In the genomic region with DNA sequence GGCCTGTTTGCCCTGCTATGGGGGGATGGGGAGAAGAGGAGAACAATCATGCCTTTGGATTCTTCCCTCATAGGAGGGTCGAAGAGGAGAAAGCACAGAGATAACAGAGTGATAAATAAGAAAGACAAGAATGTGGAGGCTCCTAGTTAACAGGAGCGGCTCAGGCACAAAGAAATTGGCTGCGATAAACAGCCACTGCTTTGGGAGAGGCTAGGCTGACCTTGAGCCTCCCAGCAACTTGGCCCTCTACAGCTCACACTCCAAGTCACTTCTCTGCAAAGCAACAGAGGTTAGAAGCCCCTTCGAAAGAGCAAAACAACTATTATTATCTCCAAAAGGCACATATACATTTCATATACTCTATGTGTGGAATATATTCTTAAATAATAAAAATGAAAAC, we compare ENCODE assay signal across 29 cellular contexts.
"Had no signal": no experiment of that assay in that cellular context is flagged by ENCODE, and none has a peak within 500 bp of the region (broad histone marks: within the 10 kb centered on the region; RNA-seq: fewer than 3 reads in every experiment).

No MANE protein-coding gene starts in this region.

- FAIRE-seq: astrocyte, bronchial epithelial cell had no signal

- H3K27me3 Mint-ChIP-seq: activated naive CD8-positive, alpha-beta T cell treated with anti-CD3 and anti-CD28 coated beads, Interleukin-2, amount 10 ng/mL, durations not matched to agents 7 days and 5 days; activated T-cell treated with anti-CD3 and anti-CD28 coated beads, Interleukin-2, amount 50 U/mL, for 24 hours had no signal

- H3K9me3 ChIP-seq: esophagus muscularis mucosa, gastrocnemius medialis had no signal

- DNase-seq: activated CD4-positive, alpha-beta memory T cell treated with anti-CD3 and anti-CD28 coated beads, Interleukin-2, amount 10 ng/mL, durations not matched to agents 7 days and 5 days; activated CD4-positive, alpha-beta T cell treated with anti-CD3 and anti-CD28 coated beads for 4 hours; activated CD4-positive, alpha-beta T cell treated with anti-CD3 and anti-CD28 coated beads, Interleukin-2, amount 10 ng/mL, durations not matched to agents 7 days and 5 days; activated CD4-positive, alpha-beta T cell treated with anti-CD3 and anti-CD28 coated beads, Interleukin-2, amount 50 U/mL, for 4 hours; activated CD4-positive, CD25-positive, alpha-beta regulatory T cell; activated CD4-positive, CD25-positive, alpha-beta regulatory T cell treated with anti-CD3 and anti-CD28 coated beads, Interleukin-2, amount 50 U/mL, for 72 hours; activated CD8-positive, alpha-beta memory T cell treated with anti-CD3 and anti-CD28 coated beads, Interleukin-2, amount 50 U/mL, for 48 hours; activated gamma-delta T cell; activated naive CD4-positive, alpha-beta T cell; activated naive CD4-positive, alpha-beta T cell treated with anti-CD3 and anti-CD28 coated beads, Interleukin-2, amount 10 ng/mL, durations not matched to agents 7 days and 5 days; activated naive CD8-positive, alpha-beta T cell treated with anti-CD3 and anti-CD28 coated beads, Interleukin-2, amount 10 ng/mL, durations not matched to agents 7 days and 5 days; activated T-cell treated with anti-CD3 and anti-CD28 coated beads for 4 hours; activated T-cell treated with anti-CD3 and anti-CD28 coated beads, Interleukin-2, amount 50 U/mL, for 24 hours; activated T-cell treated with anti-CD3 and anti-CD28 coated beads, Interleukin-2, amount 50 U/mL, for 72 hours; amniotic stem cell; brain microvascular endothelial cell; dorsolateral prefrontal cortex; effector memory CD4-positive, alpha-beta T cell; erythroblast; foreskin keratinocyte; gastrocnemius medialis; T-helper 2 cell had no signal

- H3K4me1 Mint-ChIP-seq: activated CD4-positive, alpha-beta memory T cell treated with anti-CD3 and anti-CD28 coated beads, Interleukin-2, amount 10 ng/mL, durations not matched to agents 7 days and 5 days; activated CD4-positive, alpha-beta T cell treated with anti-CD3 and anti-CD28 coated beads, Interleukin-2, amount 10 ng/mL, durations not matched to agents 7 days and 5 days; activated naive CD4-positive, alpha-beta T cell treated with anti-CD3 and anti-CD28 coated beads, Interleukin-2, amount 10 ng/mL, durations not matched to agents 7 days and 5 days; activated naive CD8-positive, alpha-beta T cell treated with anti-CD3 and anti-CD28 coated beads, Interleukin-2, amount 10 ng/mL, durations not matched to agents 7 days and 5 days; central memory CD8-positive, alpha-beta T cell had no signal

- H3K4me3 ChIP-seq: coronary artery, dorsolateral prefrontal cortex, esophagus muscularis mucosa, gastrocnemius medialis had no signal

- H3K27ac ChIP-seq: brain microvascular endothelial cell, esophagus muscularis mucosa, foreskin keratinocyte, gastrocnemius medialis had no signal

- H3K36me3 Mint-ChIP-seq: activated naive CD4-positive, alpha-beta T cell treated with anti-CD3 and anti-CD28 coated beads, Interleukin-2, amount 10 ng/mL, durations not matched to agents 7 days and 5 days; activated naive CD4-positive, alpha-beta T cell treated with anti-CD3 and anti-CD28 coated beads, Interleukin-2, amount 50 U/mL, for 72 hours; activated naive CD8-positive, alpha-beta T cell treated with anti-CD3 and anti-CD28 coated beads, Interleukin-2, amount 10 ng/mL, durations not matched to agents 7 days and 5 days had no signal

- H3K27me3 ChIP-seq: dorsolateral prefrontal cortex, esophagus muscularis mucosa, gastrocnemius medialis had no signal

- ATAC-seq: activated naive CD4-positive, alpha-beta T cell treated with anti-CD3 and anti-CD28 coated beads, Interleukin-2, amount 50 U/mL, for 72 hours; activated T-cell treated with anti-CD3 and anti-CD28 coated beads, Interleukin-2, amount 50 U/mL, for 72 hours; foreskin keratinocyte; gastrocnemius medialis had no signal

- H3K4me3 Mint-ChIP-seq: activated CD4-positive, alpha-beta memory T cell treated with anti-CD3 and anti-CD28 coated beads, Interleukin-2, amount 10 ng/mL, durations not matched to agents 7 days and 5 days; activated CD4-positive, alpha-beta T cell treated with anti-CD3 and anti-CD28 coated beads, Interleukin-2, amount 10 ng/mL, durations not matched to agents 7 days and 5 days; activated naive CD4-positive, alpha-beta T cell treated with anti-CD3 and anti-CD28 coated beads, Interleukin-2, amount 10 ng/mL, durations not matched to agents 7 days and 5 days; activated naive CD8-positive, alpha-beta T cell treated with anti-CD3 and anti-CD28 coated beads, Interleukin-2, amount 10 ng/mL, durations not matched to agents 7 days and 5 days; activated T-cell treated with anti-CD3 and anti-CD28 coated beads, Interleukin-2, amount 50 U/mL, for 24 hours; activated T-cell treated with anti-CD3 and anti-CD28 coated beads, Interleukin-2, amount 50 U/mL, for 72 hours; central memory CD8-positive, alpha-beta T cell; dendritic cell treated with granulocyte-macrophage colony-stimulating factor and Interleukin-4, amounts not matched to agents 40 ng/mL and 50 ng/mL, for 4 days had no signal

- H3K9me3 Mint-ChIP-seq: activated CD4-positive, alpha-beta memory T cell treated with anti-CD3 and anti-CD28 coated beads, Interleukin-2, amount 10 ng/mL, durations not matched to agents 7 days and 5 days; activated CD4-positive, alpha-beta T cell treated with anti-CD3 and anti-CD28 coated beads, Interleukin-2, amount 10 ng/mL, durations not matched to agents 7 days and 5 days; activated naive CD4-positive, alpha-beta T cell treated with anti-CD3 and anti-CD28 coated beads, Interleukin-2, amount 10 ng/mL, durations not matched to agents 7 days and 5 days; activated naive CD4-positive, alpha-beta T cell treated with anti-CD3 and anti-CD28 coated beads, Interleukin-2, amount 50 U/mL, for 72 hours; activated naive CD8-positive, alpha-beta T cell treated with anti-CD3 and anti-CD28 coated beads, Interleukin-2, amount 10 ng/mL, durations not matched to agents 7 days and 5 days; activated T-cell treated with anti-CD3 and anti-CD28 coated beads, Interleukin-2, amount 50 U/mL, for 24 hours; activated T-cell treated with anti-CD3 and anti-CD28 coated beads, Interleukin-2, amount 50 U/mL, for 72 hours; central memory CD8-positive, alpha-beta T cell; dendritic cell treated with granulocyte-macrophage colony-stimulating factor and Interleukin-4, amounts not matched to agents 40 ng/mL and 50 ng/mL, for 4 days had no signal

- H3K4me1 ChIP-seq: foreskin keratinocyte had no signal

- H3K36me3 ChIP-seq: brain microvascular endothelial cell, esophagus muscularis mucosa, gastrocnemius medialis had no signal

- H3K27ac Mint-ChIP-seq: activated CD4-positive, alpha-beta memory T cell treated with anti-CD3 and anti-CD28 coated beads, Interleukin-2, amount 10 ng/mL, durations not matched to agents 7 days and 5 days; activated CD4-positive, alpha-beta T cell treated with anti-CD3 and anti-CD28 coated beads, Interleukin-2, amount 10 ng/mL, durations not matched to agents 7 days and 5 days; activated naive CD4-positive, alpha-beta T cell treated with anti-CD3 and anti-CD28 coated beads, Interleukin-2, amount 10 ng/mL, durations not matched to agents 7 days and 5 days; activated naive CD4-positive, alpha-beta T cell treated with anti-CD3 and anti-CD28 coated beads, Interleukin-2, amount 50 U/mL, for 72 hours; activated naive CD8-positive, alpha-beta T cell treated with anti-CD3 and anti-CD28 coated beads, Interleukin-2, amount 10 ng/mL, durations not matched to agents 7 days and 5 days; activated T-cell treated with anti-CD3 and anti-CD28 coated beads, Interleukin-2, amount 50 U/mL, for 24 hours; activated T-cell treated with anti-CD3 and anti-CD28 coated beads, Interleukin-2, amount 50 U/mL, for 72 hours; dendritic cell treated with granulocyte-macrophage colony-stimulating factor and Interleukin-4, amounts not matched to agents 40 ng/mL and 50 ng/mL, for 4 days had no signal
